12 cellular contexts compared by ENCODE assay signal in genomic region chr2:200156140-200156858, GRCh38.
DNase-seq lines count a peak whose midpoint lies in the region; ATAC-seq and TF ChIP-seq lines count a peak whose summit lies in the region.
"Had no signal": no experiment of that assay in that cellular context is flagged by ENCODE, and none has a peak within 500 bp of the region (broad histone marks: within the 10 kb centered on the region; RNA-seq: fewer than 3 reads in every experiment).

No MANE protein-coding gene starts in this region.

- no peak overlapping the region for H3K27ac Mint-ChIP-seq in activated CD8-positive, alpha-beta T cell treated with anti-CD3 and anti-CD28 coated beads for 36 hours

- H3K36me3 ChIP-seq in right lobe of liver, result no peaks in the 10 kb centered on the region
- H3K36me3 ChIP-seq: BLaER1 had no signal

- DNase-seq in SIG-M5 treated with dmso at 0.1 percent for 504 hours (lab: John Stamatoyannopoulos, UW; ENCODE audit: unreplicated experiment) (peak; percentile 1), SIG-M5 (lab: John Stamatoyannopoulos, UW) (no peak), coronary artery (ENCODE audit: low spot score) (no peak), right lobe of liver (peak in 2 of 3 donors; percentile 34 to 64), cortex of kidney (lab: John Stamatoyannopoulos, UW) (no peak), superior temporal gyrus (ENCODE audit: extremely low spot score) (no peak)
- DNase-seq in activated CD8-positive, alpha-beta T cell treated with anti-CD3 and anti-CD28 coated beads for 36 hours, result no peak
- DNase-seq: activated T-cell treated with anti-CD3 and anti-CD28 coated beads, Interleukin-2, amount 50 U/mL, for 4 hours; RPMI8226; stimulated activated CD4-positive, alpha-beta T cell treated with anti-CD3 and anti-CD28 coated beads, Interleukin-4, amount 100 ng/mL, for 4 hours had no signal

- H3K4me3 ChIP-seq in coronary artery, result peak overlapping the region; percentile 55
- H3K4me3 ChIP-seq in right lobe of liver, result peak overlapping the region; percentile 12 to 51 (median 23)
- H3K4me3 ChIP-seq: BLaER1 had no signal

- intact Hi-C loops in right lobe of liver (cut with DNase I), result no loop called here
- intact Hi-C loops in activated CD8-positive, alpha-beta T cell treated with anti-CD3 and anti-CD28 coated beads for 36 hours (cut with micrococcal nuclease), result loop anchor here (10.0 kb wide), 1 partner anchor 171 kb away; no protein-coding TSS in a partner anchor

- no peak for TF ChIP-seq CTCF in coronary artery (IDR thresholded peaks at IDR 0.05)
- no peak for TF ChIP-seq CTCF in right lobe of liver (IDR thresholded peaks at IDR 0.05)
- TF ChIP-seq CTCF in activated CD8-positive, alpha-beta T cell treated with anti-CD3 and anti-CD28 coated beads for 36 hours (IDR thresholded peaks at IDR 0.05), result no peak

- H3K4me3 Mint-ChIP-seq in activated CD8-positive, alpha-beta T cell treated with anti-CD3 and anti-CD28 coated beads for 36 hours, result no peak overlapping the region
- H3K4me3 Mint-ChIP-seq: activated T-cell treated with anti-CD3 and anti-CD28 coated beads, Interleukin-2, amount 50 U/mL, for 4 hours had no signal

- H3K27ac ChIP-seq in coronary artery, result no peak overlapping the region
- peak overlapping the region; percentile 18 to 61 (median 50) for H3K27ac ChIP-seq in right lobe of liver
- H3K27ac ChIP-seq: BLaER1 had no signal

- peaks cover 0 to 7% (median 0%) of the 10 kb centered on the region in 4 donors for H3K4me1 ChIP-seq in right lobe of liver
- H3K4me1 ChIP-seq: BLaER1 had no signal

- H3K36me3 Mint-ChIP-seq in activated CD8-positive, alpha-beta T cell treated with anti-CD3 and anti-CD28 coated beads for 36 hours (ENCODE audit: low read depth), result no peaks in the 10 kb centered on the region

- POLR2A ChIA-PET in activated CD8-positive, alpha-beta T cell treated with anti-CD3 and anti-CD28 coated beads for 36 hours (lab: Charles Lee), result no interaction called here

- WGBS in right lobe of liver (ENCODE audit: insufficient coverage, low coverage, low lambda C conversion rate, missing lambda C conversion rate), result 36% methylated on average over 6 of the region's 6 CpGs

- TF ChIP-seq POLR2A in right lobe of liver (IDR thresholded peaks at IDR 0.05), result no peak

- peaks cover 6% of the 10 kb centered on the region for H3K9me3 Mint-ChIP-seq in activated CD8-positive, alpha-beta T cell treated with anti-CD3 and anti-CD28 coated beads for 36 hours

- CTCF ChIA-PET in activated CD8-positive, alpha-beta T cell treated with anti-CD3 and anti-CD28 coated beads for 36 hours (lab: Charles Lee), result no interaction called here

- H3K9me3 ChIP-seq in right lobe of liver, result no peaks in the 10 kb centered on the region

- peaks cover 2% of the 10 kb centered on the region for H3K27me3 Mint-ChIP-seq in activated CD8-positive, alpha-beta T cell treated with anti-CD3 and anti-CD28 coated beads for 36 hours

- no peaks in the 10 kb centered on the region for H3K27me3 ChIP-seq in right lobe of liver
- H3K27me3 ChIP-seq: BLaER1 had no signal

- peak; percentile 87 to 93 (median 92) for ATAC-seq in right lobe of liver
- no peak for ATAC-seq in GM19328 (IDR thresholded peaks at IDR 0.05; ENCODE audit: unreplicated experiment)
- no peak for ATAC-seq in activated CD8-positive, alpha-beta T cell treated with anti-CD3 and anti-CD28 coated beads for 36 hours
- ATAC-seq: activated T-cell treated with anti-CD3 and anti-CD28 coated beads, Interleukin-2, amount 50 U/mL, for 4 hours had no signal

- no peaks in the 10 kb centered on the region for H3K4me1 Mint-ChIP-seq in activated CD8-positive, alpha-beta T cell treated with anti-CD3 and anti-CD28 coated beads for 36 hours (ENCODE audit: low read depth)

Comparison
In these comparisons a context has a peak if more than half of its experiments do, and no peak if none do; other contexts are left out.
1. DNase-seq: peak in SIG-M5 treated with dmso at 0.1 percent for 504 hours (single experiment) and right lobe of liver (2 of 3); none in SIG-M5 (single experiment), coronary artery (single experiment), cortex of kidney (single experiment), superior temporal gyrus (single experiment) and activated CD8-positive, alpha-beta T cell treated with anti-CD3 and anti-CD28 coated beads for 36 hours (single experiment).
2. H3K27ac ChIP-seq: peak in right lobe of liver (3 of 3); none in coronary artery (0 of 2).
3. ATAC-seq: peak in right lobe of liver (4 of 4); none in GM19328 (single experiment) and activated CD8-positive, alpha-beta T cell treated with anti-CD3 and anti-CD28 coated beads for 36 hours (single experiment).